14 cellular contexts compared by ENCODE assay signal in the genomic region with DNA sequence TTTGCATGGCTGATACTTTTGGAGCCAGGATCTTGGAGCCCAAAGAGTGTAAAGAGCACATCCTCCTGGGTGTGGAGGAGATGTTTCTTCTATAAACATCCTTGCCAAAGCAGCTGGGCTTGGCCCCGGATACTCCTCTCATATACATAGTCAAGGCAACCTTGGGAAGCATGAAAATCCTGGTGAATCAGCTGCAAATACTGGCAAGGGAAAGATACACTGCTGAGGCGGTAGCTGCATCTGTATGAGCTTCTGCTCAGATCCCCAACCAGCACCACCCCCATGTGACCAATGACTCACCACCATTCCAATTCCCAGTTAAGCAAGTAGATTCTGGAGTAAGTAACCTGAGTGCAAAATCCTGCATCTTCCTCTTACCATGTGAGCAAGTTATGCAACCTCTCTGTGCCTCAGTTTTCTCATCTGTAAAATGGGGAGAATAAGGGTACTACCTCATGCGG.
DNase-seq lines count a peak whose midpoint lies in the region; ATAC-seq and TF ChIP-seq lines count a peak whose summit lies in the region.
"Had no signal": no experiment of that assay in that cellular context is flagged by ENCODE, and none has a peak within 500 bp of the region (broad histone marks: within the 10 kb centered on the region; RNA-seq: fewer than 3 reads in every experiment).

No MANE protein-coding gene starts in this region.

- no peak for ATAC-seq in HG02571 (IDR thresholded peaks at IDR 0.05; ENCODE audit: unreplicated experiment)
- ATAC-seq: HCT116 had no signal

- peak; percentile 84 for DNase-seq in AG10803 (ENCODE audit: low read depth)
- peak; percentile 17 for DNase-seq in NCI-H446 treated with DMSO at 0.1 percent for 48 hours (lab: John Stamatoyannopoulos, UW)
- peak; percentile 64 for DNase-seq in fibroblast of pulmonary artery (ENCODE audit: low read depth)
- peak; percentile 1 for DNase-seq in non-pigmented ciliary epithelial cell (ENCODE audit: low read depth)
- no peak for DNase-seq in middle frontal gyrus (ENCODE audit: extremely low spot score, low spot score)
- no peak for DNase-seq in SKM-1 treated with dmso at 0.1 percent for 144 hours (lab: John Stamatoyannopoulos, UW; ENCODE audit: unreplicated experiment)
- no peak for DNase-seq in NCI-H187 (lab: John Stamatoyannopoulos, UW)
- DNase-seq: activated CD4-positive, alpha-beta T cell treated with anti-CD3 and anti-CD28 coated beads for 1 hour; MM.1S; NCI-H510A treated with DMSO at 0.1 percent for 48 hours had no signal

- no peak for TF ChIP-seq CTCF in AG10803 (conservative IDR thresholded peaks at IDR 0.05; ENCODE audit: low read length)
- TF ChIP-seq CTCF in fibroblast of pulmonary artery (IDR thresholded peaks at IDR 0.05; ENCODE audit: low read length, missing control alignments), result no peak

- no peak overlapping the region for H3K4me3 ChIP-seq in AG10803 (ENCODE audit: low read length)
- H3K4me3 ChIP-seq in fibroblast of pulmonary artery (replicated peaks; ENCODE audit: low read depth, low read length), result no peak overlapping the region
- H3K4me3 ChIP-seq: BLaER1, SJSA1 had no signal

Comparison
In these comparisons a context has a peak if more than half of its experiments do, and no peak if none do; other contexts are left out.
1. DNase-seq: peak in AG10803 (single experiment), NCI-H446 treated with DMSO at 0.1 percent for 48 hours (single experiment), fibroblast of pulmonary artery (single experiment) and non-pigmented ciliary epithelial cell (single experiment); none in middle frontal gyrus (single experiment), SKM-1 treated with dmso at 0.1 percent for 144 hours (single experiment) and NCI-H187 (0 of 2).